ENCODE assay signal across 27 cellular contexts in genomic region chr22:41274856-41275255, GRCh38. TPM values are rescaled to one million over a fixed set of nuclear protein-coding genes. Genes with fewer than 3 reads are reported as not detected.
DNase-seq lines count a peak whose midpoint lies in the region; ATAC-seq and TF ChIP-seq lines count a peak whose summit lies in the region.
"Had no signal": no experiment of that assay in that cellular context is flagged by ENCODE, and none has a peak within 500 bp of the region (broad histone marks: within the 10 kb centered on the region; RNA-seq: fewer than 3 reads in every experiment).

No MANE protein-coding gene starts in this region.

- H3K79me2 ChIP-seq in SK-N-SH (ENCODE audit: insufficient read depth) = peaks cover 21% of the 10 kb centered on the region; the same call in 1 of the 2 replicates

- peaks cover 79% of the 10 kb centered on the region for H3K36me3 Mint-ChIP-seq in CD8-positive, alpha-beta T cell
- peaks cover 79% of the 10 kb centered on the region for H3K36me3 Mint-ChIP-seq in WTC11
- peaks cover 100% of the 10 kb centered on the region for H3K36me3 Mint-ChIP-seq in stimulated activated effector memory CD8-positive, alpha-beta T cell treated with anti-CD3 and anti-CD28 coated beads, Interleukin-12 subunit alpha, Interleukin-12 subunit beta, amount 100 ng/mL, for 72 hours

- no peak overlapping the region for H3K9ac ChIP-seq in SK-N-SH

- DNase-seq in CD8-positive, alpha-beta T cell = no peak
- DNase-seq in WTC11 (ENCODE audit: low spot score) = no peak
- DNase-seq in hippocampal formation (lab: John Stamatoyannopoulos, UW) = peak; percentile 45 to 69
- DNase-seq in stimulated activated effector memory CD8-positive, alpha-beta T cell treated with anti-CD3 and anti-CD28 coated beads, Interleukin-12 subunit alpha, Interleukin-12 subunit beta, amount 100 ng/mL, for 72 hours (ENCODE audit: low spot score in 2 of 2) = no peak
- DNase-seq in SK-N-SH = no peak
- no peak for DNase-seq in NCI-H1105 treated with DMSO at 0.1 percent for 48 hours (lab: John Stamatoyannopoulos, UW)
- DNase-seq: activated CD4-positive, alpha-beta T cell treated with anti-CD3 and anti-CD28 coated beads, Interleukin-2, amount 50 U/mL, for 1 hour; activated CD8-positive, alpha-beta memory T cell treated with anti-CD3 and anti-CD28 coated beads, Interleukin-2, amount 50 U/mL, for 4 hours; DMS153; effector CD8-positive, alpha-beta T cell; erythroblast; islet precursor cell; lower lobe of right lung; NCI-H1092 treated with DMSO at 0.1 percent for 48 hours; NCI-H2029 treated with DMSO at 0.1 percent for 48 hours; NCI-H345; NCI-H748 treated with DMSO at 0.1 percent for 48 hours; stimulated activated CD4-positive, alpha-beta T cell treated with anti-CD3 and anti-CD28 coated beads, Interleukin-2, amount 100 ng/mL, for 24 hours; WERI-Rb-1 had no signal

- H3K27ac ChIP-seq in CD8-positive, alpha-beta T cell (ENCODE audit: low read depth, low read length) = no peak overlapping the region
- no peak overlapping the region for H3K27ac ChIP-seq in SK-N-SH (ENCODE audit: low read depth in 2 of 2, low read length in 1 of 2)
- H3K27ac ChIP-seq: lower lobe of right lung, prostate gland, suprapubic skin, vagina, WERI-Rb-1 had no signal

- H3K4me2 ChIP-seq in SK-N-SH = no peak overlapping the region

- no peaks in the 10 kb centered on the region for H3K9me3 Mint-ChIP-seq in CD8-positive, alpha-beta T cell
- H3K9me3 Mint-ChIP-seq in WTC11 = no peaks in the 10 kb centered on the region
- no peaks in the 10 kb centered on the region for H3K9me3 Mint-ChIP-seq in stimulated activated effector memory CD8-positive, alpha-beta T cell treated with anti-CD3 and anti-CD28 coated beads, Interleukin-12 subunit alpha, Interleukin-12 subunit beta, amount 100 ng/mL, for 72 hours
- H3K9me3 Mint-ChIP-seq: activated naive CD4-positive, alpha-beta T cell treated with anti-CD3 and anti-CD28 coated beads, Interleukin-2, amount 50 U/mL, for 24 hours; activated T-helper 17 cell treated with anti-CD3 and anti-CD28 coated beads, Interleukin-2, amount 50 U/mL, for 72 hours; IgD-negative memory B cell; neural crest cell had no signal

- no peak for ATAC-seq in CD8-positive, alpha-beta T cell
- ATAC-seq in WTC11 (no peak), GM21360 (IDR thresholded peaks at IDR 0.05; ENCODE audit: unreplicated experiment) (no peak)
- no peak for ATAC-seq in stimulated activated effector memory CD8-positive, alpha-beta T cell treated with anti-CD3 and anti-CD28 coated beads, Interleukin-12 subunit alpha, Interleukin-12 subunit beta, amount 100 ng/mL, for 72 hours
- ATAC-seq: activated T-helper 17 cell treated with anti-CD3 and anti-CD28 coated beads, Interleukin-2, amount 50 U/mL, for 72 hours; lower lobe of right lung had no signal

- POLR2A ChIA-PET in CD8-positive, alpha-beta T cell (lab: Charles Lee) = no interaction called here
- POLR2A ChIA-PET in WTC11 (lab: Charles Lee) = no interaction called here
- POLR2A ChIA-PET in SK-N-SH (lab: Yijun Ruan, JAX) = no interaction called here

- no peak overlapping the region for H3K4me3 ChIP-seq in CD8-positive, alpha-beta T cell (ENCODE audit: low read depth, low read length)
- H3K4me3 ChIP-seq in SK-N-SH (ENCODE audit: low read depth in 2 of 2, low read length in 1 of 2) = no peak overlapping the region
- H3K4me3 ChIP-seq: lower lobe of right lung, prostate gland, suprapubic skin, vagina had no signal

- no peaks in the 10 kb centered on the region for H3K9me2 ChIP-seq in SK-N-SH

- no peaks in the 10 kb centered on the region for H3K9me3 ChIP-seq in CD8-positive, alpha-beta T cell (ENCODE audit: low read length)
- no peaks in the 10 kb centered on the region for H3K9me3 ChIP-seq in SK-N-SH
- H3K9me3 ChIP-seq: lower lobe of right lung, prostate gland, suprapubic skin, vagina had no signal

- peak overlapping the region; percentile 32 for H3K27ac Mint-ChIP-seq in CD8-positive, alpha-beta T cell
- 0 out of 2 replicates have a peak overlapping the region, but pooled peaks have one; percentile 20 for H3K27ac Mint-ChIP-seq in WTC11
- peak overlapping the region; percentile 12 for H3K27ac Mint-ChIP-seq in stimulated activated effector memory CD8-positive, alpha-beta T cell treated with anti-CD3 and anti-CD28 coated beads, Interleukin-12 subunit alpha, Interleukin-12 subunit beta, amount 100 ng/mL, for 72 hours
- H3K27ac Mint-ChIP-seq: activated naive CD4-positive, alpha-beta T cell treated with anti-CD3 and anti-CD28 coated beads, Interleukin-2, amount 50 U/mL, for 24 hours; activated T-helper 17 cell treated with anti-CD3 and anti-CD28 coated beads, Interleukin-2, amount 50 U/mL, for 72 hours; IgD-negative memory B cell had no signal

- no peak for TF ChIP-seq EP300 in SK-N-SH (IDR thresholded peaks at IDR 0.05; ENCODE audit: borderline replicate concordance in 1 of 2, low read depth in 1 of 2, low read length in 1 of 2)

- CTCF ChIA-PET in CD8-positive, alpha-beta T cell (lab: Charles Lee) = no interaction called here
- CTCF ChIA-PET in WTC11 (lab: Charles Lee) (interaction anchor here (1.4 kb wide), 1 partner anchor 26 kb away, joined by 3 read pairs; the partner anchor contains the start of gene ZC3H7B), SK-N-SH (lab: Yijun Ruan, JAX) (no interaction called here)

- no peaks in the 10 kb centered on the region for H3F3A ChIP-seq in SK-N-SH (replicated peaks; ENCODE audit: insufficient read depth)

- WGBS in SK-N-SH (ENCODE audit: low lambda C conversion rate) = 95% methylated on average over 4 of the region's 4 CpGs

- H3K4me1 Mint-ChIP-seq in CD8-positive, alpha-beta T cell (ENCODE audit: low read depth) = peaks cover 1% of the 10 kb centered on the region
- no peaks in the 10 kb centered on the region for H3K4me1 Mint-ChIP-seq in WTC11
- peaks cover 5% of the 10 kb centered on the region for H3K4me1 Mint-ChIP-seq in stimulated activated effector memory CD8-positive, alpha-beta T cell treated with anti-CD3 and anti-CD28 coated beads, Interleukin-12 subunit alpha, Interleukin-12 subunit beta, amount 100 ng/mL, for 72 hours
- H3K4me1 Mint-ChIP-seq: activated T-helper 17 cell treated with anti-CD3 and anti-CD28 coated beads, Interleukin-2, amount 50 U/mL, for 72 hours; neural crest cell had no signal

- no peaks in the 10 kb centered on the region for H4K20me1 ChIP-seq in SK-N-SH (ENCODE audit: insufficient read depth)

- no peaks in the 10 kb centered on the region for H3K4me1 ChIP-seq in CD8-positive, alpha-beta T cell (ENCODE audit: insufficient read depth, low read length)
- no peaks in the 10 kb centered on the region for H3K4me1 ChIP-seq in SK-N-SH (ENCODE audit: control insufficient read depth in 1 of 2, insufficient read depth in 2 of 2, low read depth in 1 of 2, low read length in 1 of 2)
- H3K4me1 ChIP-seq: lower lobe of right lung, prostate gland, vagina had no signal

- no peak for TF ChIP-seq CTCF in CD8-positive, alpha-beta T cell (IDR thresholded peaks at IDR 0.05)
- TF ChIP-seq CTCF in WTC11 (IDR thresholded peaks at IDR 0.05) (no peak), SK-N-SH (IDR thresholded peaks at IDR 0.05) (no peak)

- H3K4me3 Mint-ChIP-seq in CD8-positive, alpha-beta T cell = no peak overlapping the region
- H3K4me3 Mint-ChIP-seq in WTC11 = no peak overlapping the region
- no peak overlapping the region for H3K4me3 Mint-ChIP-seq in stimulated activated effector memory CD8-positive, alpha-beta T cell treated with anti-CD3 and anti-CD28 coated beads, Interleukin-12 subunit alpha, Interleukin-12 subunit beta, amount 100 ng/mL, for 72 hours
- H3K4me3 Mint-ChIP-seq: activated naive CD4-positive, alpha-beta T cell treated with anti-CD3 and anti-CD28 coated beads, Interleukin-2, amount 50 U/mL, for 24 hours; activated T-helper 17 cell treated with anti-CD3 and anti-CD28 coated beads, Interleukin-2, amount 50 U/mL, for 72 hours; IgD-negative memory B cell; neural crest cell had no signal

- no peaks in the 10 kb centered on the region for H3K27me3 Mint-ChIP-seq in CD8-positive, alpha-beta T cell (ENCODE audit: low read depth)
- H3K27me3 Mint-ChIP-seq in WTC11 (ENCODE audit: low read depth) = no peaks in the 10 kb centered on the region
- H3K27me3 Mint-ChIP-seq: activated naive CD4-positive, alpha-beta T cell treated with anti-CD3 and anti-CD28 coated beads, Interleukin-2, amount 50 U/mL, for 24 hours; activated T-helper 17 cell treated with anti-CD3 and anti-CD28 coated beads, Interleukin-2, amount 50 U/mL, for 72 hours; IgD-negative memory B cell had no signal

- H3K27me3 ChIP-seq in CD8-positive, alpha-beta T cell (ENCODE audit: insufficient read depth, low read length) = no peaks in the 10 kb centered on the region
- no peaks in the 10 kb centered on the region for H3K27me3 ChIP-seq in SK-N-SH (ENCODE audit: insufficient read depth)
- H3K27me3 ChIP-seq: suprapubic skin, vagina had no signal

- H3K36me3 ChIP-seq in CD8-positive, alpha-beta T cell (ENCODE audit: insufficient read depth, low read length) = peaks cover 40% of the 10 kb centered on the region
- H3K36me3 ChIP-seq in SK-N-SH (replicated peaks in 1 of 2; ENCODE audit: control insufficient read depth in 1 of 2, insufficient read depth in 2 of 2, low read length in 1 of 2) = peaks cover 6 to 18% of the 10 kb centered on the region in 2 experiments

- H2AFZ ChIP-seq in SK-N-SH (ENCODE audit: low read depth) = no peak overlapping the region

- intact Hi-C loops in CD8-positive, alpha-beta T cell (cut with DNase I, micrococcal nuclease) = no loop called here

- no peak for TF ChIP-seq RAD21 in SK-N-SH (IDR thresholded peaks at IDR 0.05; ENCODE audit: low read length)

RNA-seq across cellular contexts. Expression of gene RANGAP1, which starts 11.1 kb away (rescaled TPM):
- total RNA-seq in CD8-positive, alpha-beta T cell = 100 to 1,000 TPM; 200 to 210 TPM
- total RNA-seq in WTC11 (2021) = 144 to 160 TPM (median 151 TPM) in 3 replicates
- polyA plus RNA-seq in SK-N-SH (2012; rRNA removed) = 65.8 and 67.1 TPM in 2 replicates
- polyA plus RNA-seq in SK-N-SH (2012; cell fraction: cytosol; rRNA removed) = 31.3 and 43.2 TPM in 2 replicates
- polyA plus RNA-seq in SK-N-SH (2012; cell fraction: nucleus; rRNA removed) = 106 and 141 TPM in 2 replicates

RNA-seq across cellular contexts. Expression of gene ZC3H7B, which starts 26.5 kb away (rescaled TPM):
- 10 to 100 TPM; 30.7 to 30.8 TPM for total RNA-seq in CD8-positive, alpha-beta T cell
- total RNA-seq in WTC11 (2021) = 61.6 to 64.7 TPM (median 64.7 TPM) in 3 replicates
- 21.7 and 27.1 TPM in 2 replicates for polyA plus RNA-seq in SK-N-SH (2012; rRNA removed)
- 11.6 and 17.6 TPM in 2 replicates for polyA plus RNA-seq in SK-N-SH (2012; cell fraction: cytosol; rRNA removed)
- polyA plus RNA-seq in SK-N-SH (2012; cell fraction: nucleus; rRNA removed) = 44.4 and 48.1 TPM in 2 replicates

RNA-seq across cellular contexts. Expression of gene CHADL, which starts 34.1 kb away (rescaled TPM):
- 1 to 10 TPM; 2.3 to 2.6 TPM for total RNA-seq in CD8-positive, alpha-beta T cell
- total RNA-seq in WTC11 (2021) = 1.2 to 1.7 TPM (median 1.5 TPM) in 3 replicates
- polyA plus RNA-seq in SK-N-SH (2012; rRNA removed) = 0.03 and 0.08 TPM in 2 replicates
- 0.01 and 0.08 TPM in 2 replicates for polyA plus RNA-seq in SK-N-SH (2012; cell fraction: cytosol; rRNA removed)
- polyA plus RNA-seq in SK-N-SH (2012; cell fraction: nucleus; rRNA removed) = 0.69 and 0.72 TPM in 2 replicates

Comparison
In these comparisons a context has a peak if more than half of its experiments do, and no peak if none do; other contexts are left out.
1. DNase-seq: peak in hippocampal formation (2 of 2); none in CD8-positive, alpha-beta T cell (0 of 7), WTC11 (single experiment), stimulated activated effector memory CD8-positive, alpha-beta T cell treated with anti-CD3 and anti-CD28 coated beads, Interleukin-12 subunit alpha, Interleukin-12 subunit beta, amount 100 ng/mL, for 72 hours (0 of 2), SK-N-SH (single experiment) and NCI-H1105 treated with DMSO at 0.1 percent for 48 hours (single experiment).
2. Peak in every context shown above with its lines, with median percentiles within 50 percentile points of each other: H3K27ac Mint-ChIP-seq.